In genomic region chrX:153875391-153876111, GRCh38 we compare ENCODE assay signal across 1 cellular context.
TF ChIP-seq lines count a peak whose summit lies in the region.

No MANE protein-coding gene starts in this region.

TF ChIP-seq in GM12878, 131 proteins besides CTCF, POLR2A, EP300 and RAD21 (continued from another document):
- TF ChIP-seq PBX3 (IDR thresholded peaks at IDR 0.05; ENCODE audit: insufficient replicate concordance, low read depth, low read length), result no peak
- no peak for TF ChIP-seq HSF1 (IDR thresholded peaks at IDR 0.05; ENCODE audit: low read depth, low read length)
- TF ChIP-seq, protein P1, sequence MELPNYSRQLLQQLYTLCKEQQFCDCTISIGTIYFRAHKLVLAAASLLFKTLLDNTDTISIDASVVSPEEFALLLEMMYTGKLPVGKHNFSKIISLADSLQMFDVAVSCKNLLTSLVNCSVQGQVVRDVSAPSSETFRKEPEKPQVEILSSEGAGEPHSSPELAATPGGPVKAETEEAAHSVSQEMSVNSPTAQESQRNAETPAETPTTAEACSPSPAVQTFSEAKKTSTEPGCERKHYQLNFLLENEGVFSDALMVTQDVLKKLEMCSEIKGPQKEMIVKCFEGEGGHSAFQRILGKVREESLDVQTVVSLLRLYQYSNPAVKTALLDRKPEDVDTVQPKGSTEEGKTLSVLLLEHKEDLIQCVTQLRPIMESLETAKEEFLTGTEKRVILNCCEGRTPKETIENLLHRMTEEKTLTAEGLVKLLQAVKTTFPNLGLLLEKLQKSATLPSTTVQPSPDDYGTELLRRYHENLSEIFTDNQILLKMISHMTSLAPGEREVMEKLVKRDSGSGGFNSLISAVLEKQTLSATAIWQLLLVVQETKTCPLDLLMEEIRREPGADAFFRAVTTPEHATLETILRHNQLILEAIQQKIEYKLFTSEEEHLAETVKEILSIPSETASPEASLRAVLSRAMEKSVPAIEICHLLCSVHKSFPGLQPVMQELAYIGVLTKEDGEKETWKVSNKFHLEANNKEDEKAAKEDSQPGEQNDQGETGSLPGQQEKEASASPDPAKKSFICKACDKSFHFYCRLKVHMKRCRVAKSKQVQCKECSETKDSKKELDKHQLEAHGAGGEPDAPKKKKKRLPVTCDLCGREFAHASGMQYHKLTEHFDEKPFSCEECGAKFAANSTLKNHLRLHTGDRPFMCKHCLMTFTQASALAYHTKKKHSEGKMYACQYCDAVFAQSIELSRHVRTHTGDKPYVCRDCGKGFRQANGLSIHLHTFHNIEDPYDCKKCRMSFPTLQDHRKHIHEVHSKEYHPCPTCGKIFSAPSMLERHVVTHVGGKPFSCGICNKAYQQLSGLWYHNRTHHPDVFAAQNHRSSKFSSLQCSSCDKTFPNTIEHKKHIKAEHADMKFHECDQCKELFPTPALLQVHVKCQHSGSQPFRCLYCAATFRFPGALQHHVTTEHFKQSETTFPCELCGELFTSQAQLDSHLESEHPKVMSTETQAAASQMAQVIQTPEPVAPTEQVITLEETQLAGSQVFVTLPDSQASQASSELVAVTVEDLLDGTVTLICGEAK (IDR thresholded peaks at IDR 0.05; ENCODE audit: borderline replicate concordance), result peak; percentile 83
- no peak for TF ChIP-seq SREBF2 (IDR thresholded peaks at IDR 0.05; ENCODE audit: low read length)
- no peak for TF ChIP-seq RELB (IDR thresholded peaks at IDR 0.05; ENCODE audit: low read depth)
